In the genomic region with DNA sequence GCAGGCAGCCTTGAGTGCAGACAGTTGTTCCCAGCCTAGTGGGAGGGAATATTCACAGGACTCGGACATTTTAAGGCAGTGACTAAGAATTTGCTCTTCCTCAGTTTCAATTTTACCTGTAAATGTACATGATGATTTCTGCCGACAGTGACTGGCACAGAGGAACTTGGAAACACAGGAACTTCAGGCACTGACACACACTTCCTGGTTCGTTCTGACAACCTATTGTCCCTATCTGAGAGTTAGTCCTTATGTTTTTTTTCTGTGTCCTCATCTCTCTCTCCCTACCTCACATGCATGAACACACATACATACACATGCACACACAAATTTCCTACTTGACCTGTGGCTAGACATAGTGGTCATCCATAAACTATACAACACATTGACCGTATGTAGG, we compare ENCODE assay signal across 20 cellular contexts.
"Had no signal": no experiment of that assay in that cellular context is flagged by ENCODE, and none has a peak within 500 bp of the region (broad histone marks: within the 10 kb centered on the region; RNA-seq: fewer than 3 reads in every experiment).

No MANE protein-coding gene starts in this region.

- H3K36me3 ChIP-seq: esophagus squamous epithelium, lower lobe of right lung, spleen had no signal

- H3K4me3 ChIP-seq: body of pancreas, coronary artery, esophagus squamous epithelium, lower lobe of right lung, spleen had no signal

- H3K27me3 ChIP-seq: body of pancreas, esophagus squamous epithelium, spleen had no signal

- H3K27me3 Mint-ChIP-seq: activated CD4-positive, alpha-beta T cell treated with anti-CD3 and anti-CD28 coated beads for 36 hours; stimulated activated naive B cell treated with anti-CD40 and anti-IgM and Interleukin-4, amounts not matched to agents 10 μg/mL and 1 μg/mL and 100 μg/mL, for 72 hours; type B pancreatic cell had no signal

- H3K9me3 Mint-ChIP-seq: activated T-helper 1 cell treated with anti-CD3 and anti-CD28 coated beads, Interleukin-12 subunit alpha, Interleukin-12 subunit beta, Interleukin-2, Interleukin-4 antibody, amounts not matched to agents 30 ng/mL and 10 ng/mL and 1 ng/mL, durations not matched to agents 14 hours and 24 hours and 36 hours; T-helper 2 cell treated with Interferon-gamma antibody and Interleukin-4, amounts not matched to agents 5 μg/mL and 100 μg/mL, for 36 hours; WTC11 had no signal

- DNase-seq: activated CD4-positive, alpha-beta T cell treated with anti-CD3 and anti-CD28 coated beads for 36 hours; activated CD4-positive, alpha-beta T cell treated with anti-CD3 and anti-CD28 coated beads, Interleukin-2, amount 50 U/mL, for 48 hours; activated naive CD8-positive, alpha-beta T cell treated with anti-CD3 and anti-CD28 coated beads, Interleukin-2, amount 10 ng/mL, durations not matched to agents 7 days and 5 days; amygdala; body of pancreas; central memory CD4-positive, alpha-beta T cell; effector CD8-positive, alpha-beta T cell; esophagus squamous epithelium; lower lobe of right lung; occipital lobe; retina; spleen; stimulated activated CD4-positive, alpha-beta T cell treated with anti-CD3 and anti-CD28 coated beads, Interleukin-4, amount 100 ng/mL, for 4 hours; stimulated activated naive B cell treated with anti-CD40 and anti-IgM and Interleukin-4, amounts not matched to agents 10 μg/mL and 1 μg/mL and 100 μg/mL, for 72 hours had no signal

- H3K27ac ChIP-seq: body of pancreas, coronary artery, esophagus squamous epithelium, lower lobe of right lung, spleen had no signal

- H3K27ac Mint-ChIP-seq: activated CD4-positive, alpha-beta T cell treated with anti-CD3 and anti-CD28 coated beads for 36 hours; activated naive CD8-positive, alpha-beta T cell treated with anti-CD3 and anti-CD28 coated beads, Interleukin-2, amount 10 ng/mL, durations not matched to agents 7 days and 5 days; activated T-helper 1 cell treated with anti-CD3 and anti-CD28 coated beads, Interleukin-12 subunit alpha, Interleukin-12 subunit beta, Interleukin-2, Interleukin-4 antibody, amounts not matched to agents 30 ng/mL and 10 ng/mL and 1 ng/mL, durations not matched to agents 14 hours and 24 hours and 36 hours; stimulated activated naive B cell treated with anti-CD40 and anti-IgM and Interleukin-4, amounts not matched to agents 10 μg/mL and 1 μg/mL and 100 μg/mL, for 72 hours; T-helper 2 cell treated with Interferon-gamma antibody and Interleukin-4, amounts not matched to agents 5 μg/mL and 100 μg/mL, for 36 hours; type B pancreatic cell; WTC11 had no signal

- H3K36me3 Mint-ChIP-seq: activated naive CD8-positive, alpha-beta T cell treated with anti-CD3 and anti-CD28 coated beads, Interleukin-2, amount 10 ng/mL, durations not matched to agents 7 days and 5 days; stimulated activated naive B cell treated with anti-CD40 and anti-IgM and Interleukin-4, amounts not matched to agents 10 μg/mL and 1 μg/mL and 100 μg/mL, for 72 hours; WTC11 had no signal

- H3K4me3 Mint-ChIP-seq: activated CD4-positive, alpha-beta T cell treated with anti-CD3 and anti-CD28 coated beads for 36 hours; activated naive CD8-positive, alpha-beta T cell treated with anti-CD3 and anti-CD28 coated beads, Interleukin-2, amount 10 ng/mL, durations not matched to agents 7 days and 5 days; activated T-helper 1 cell treated with anti-CD3 and anti-CD28 coated beads, Interleukin-12 subunit alpha, Interleukin-12 subunit beta, Interleukin-2, Interleukin-4 antibody, amounts not matched to agents 30 ng/mL and 10 ng/mL and 1 ng/mL, durations not matched to agents 14 hours and 24 hours and 36 hours; nephron; stimulated activated naive B cell treated with anti-CD40 and anti-IgM and Interleukin-4, amounts not matched to agents 10 μg/mL and 1 μg/mL and 100 μg/mL, for 72 hours; T-helper 2 cell treated with Interferon-gamma antibody and Interleukin-4, amounts not matched to agents 5 μg/mL and 100 μg/mL, for 36 hours; type B pancreatic cell; WTC11 had no signal

- H3K4me1 Mint-ChIP-seq: activated CD4-positive, alpha-beta T cell treated with anti-CD3 and anti-CD28 coated beads for 36 hours; activated naive CD8-positive, alpha-beta T cell treated with anti-CD3 and anti-CD28 coated beads, Interleukin-2, amount 10 ng/mL, durations not matched to agents 7 days and 5 days had no signal

- ATAC-seq: activated CD4-positive, alpha-beta T cell treated with anti-CD3 and anti-CD28 coated beads for 36 hours; body of pancreas; lower lobe of right lung; stimulated activated naive B cell treated with anti-CD40 and anti-IgM and Interleukin-4, amounts not matched to agents 10 μg/mL and 1 μg/mL and 100 μg/mL, for 72 hours; WTC11 had no signal

- H3K9me3 ChIP-seq: body of pancreas, esophagus squamous epithelium, lower lobe of right lung, spleen had no signal
